Comparison of ENCODE assay signal across 19 cellular contexts in genomic region chr7:80028717-80029116, GRCh38.
"Had no signal": no experiment of that assay in that cellular context is flagged by ENCODE, and none has a peak within 500 bp of the region (broad histone marks: within the 10 kb centered on the region; RNA-seq: fewer than 3 reads in every experiment).

No MANE protein-coding gene starts in this region.

- H3K27ac ChIP-seq: coronary artery, dorsolateral prefrontal cortex, esophagus muscularis mucosa, foreskin keratinocyte, gastroesophageal sphincter, heart right ventricle, left lung, lower lobe of right lung had no signal

- H3K4me1 ChIP-seq: esophagus muscularis mucosa, foreskin keratinocyte, gastroesophageal sphincter, heart right ventricle, left lung, lower lobe of right lung had no signal

- H3K4me3 ChIP-seq: coronary artery, dorsolateral prefrontal cortex, esophagus muscularis mucosa, gastroesophageal sphincter, heart right ventricle, left lung, lower lobe of right lung, mucosa of descending colon had no signal

- H3K4me1 Mint-ChIP-seq: naive B cell; naive thymus-derived CD8-positive, alpha-beta T cell had no signal

- H3K27ac Mint-ChIP-seq: mesothelial cell of epicardium; naive thymus-derived CD8-positive, alpha-beta T cell had no signal

- H3K9me3 ChIP-seq: esophagus muscularis mucosa, gastroesophageal sphincter, lower lobe of right lung, mucosa of descending colon had no signal

- H3K27me3 ChIP-seq: dorsolateral prefrontal cortex, esophagus muscularis mucosa, foreskin keratinocyte, gastroesophageal sphincter, heart right ventricle, left lung had no signal

- ATAC-seq: foreskin keratinocyte; gastroesophageal sphincter; heart right ventricle; left cardiac atrium; left lung; left ventricle myocardium superior; lower lobe of right lung; mucosa of descending colon; naive thymus-derived CD8-positive, alpha-beta T cell had no signal

- H3K36me3 ChIP-seq: esophagus muscularis mucosa, gastroesophageal sphincter, heart right ventricle, left lung, lower lobe of right lung had no signal

- H3K4me3 Mint-ChIP-seq: mesothelial cell of epicardium; naive B cell; naive thymus-derived CD8-positive, alpha-beta T cell had no signal

- DNase-seq: dermis blood vessel endothelial cell; dorsolateral prefrontal cortex; effector CD4-positive, alpha-beta T cell; effector memory CD4-positive, alpha-beta T cell; foreskin keratinocyte; heart right ventricle; hippocampal formation; left cardiac atrium; left lung; left ventricle myocardium superior; lower lobe of right lung; mesenchymal stem cell; mucosa of descending colon; naive B cell; naive thymus-derived CD8-positive, alpha-beta T cell had no signal
